Comparison of ENCODE assay signal across 31 cellular contexts in genomic region chr6:159220093-159220492, GRCh38. TPM values are rescaled to one million over a fixed set of nuclear protein-coding genes. Genes with fewer than 3 reads are reported as not detected.
"Had no signal": no experiment of that assay in that cellular context is flagged by ENCODE, and none has a peak within 500 bp of the region (broad histone marks: within the 10 kb centered on the region; RNA-seq: fewer than 3 reads in every experiment).

No MANE protein-coding gene starts in this region.

- H3K27ac ChIP-seq: body of pancreas, brain microvascular endothelial cell, breast epithelium, VCaP had no signal

- H3K27me3 ChIP-seq: body of pancreas, brain microvascular endothelial cell, breast epithelium had no signal

- H3K9me3 ChIP-seq: body of pancreas, breast epithelium had no signal

- DNase-seq: activated B cell treated with CpG ODN at 0.5 μM for 24 hours; activated CD4-positive, alpha-beta memory T cell treated with anti-CD3 and anti-CD28 coated beads for 36 hours; activated CD4-positive, alpha-beta T cell treated with anti-CD3 and anti-CD28 coated beads for 4 hours; activated CD4-positive, alpha-beta T cell treated with anti-CD3 and anti-CD28 coated beads, Interleukin-2, amount 10 ng/mL, durations not matched to agents 24 days and 14 days; activated CD4-positive, alpha-beta T cell treated with anti-CD3 and anti-CD28 coated beads, Interleukin-2, amount 50 U/mL, for 1 hour; activated CD4-positive, alpha-beta T cell treated with anti-CD3 and anti-CD28 coated beads, Interleukin-2, amount 50 U/mL, for 4 hours; activated CD4-positive, CD25-positive, alpha-beta regulatory T cell treated with anti-CD3 and anti-CD28 coated beads, Interleukin-2, amount 50 U/mL, for 72 hours; activated CD8-positive, alpha-beta memory T cell treated with anti-CD3 and anti-CD28 coated beads, Interleukin-2, amount 50 U/mL, for 4 hours; activated CD8-positive, alpha-beta T cell treated with anti-CD3 and anti-CD28 coated beads for 36 hours; activated effector memory CD4-positive, alpha-beta T cell treated with Interleukin-2 at 50 U/mL for 16 hours; activated gamma-delta T cell; activated naive CD4-positive, alpha-beta T cell treated with anti-CD3 and anti-CD28 coated beads, Interleukin-2, amount 10 ng/mL, durations not matched to agents 7 days and 5 days; activated naive CD4-positive, alpha-beta T cell treated with Interleukin-2 at 50 U/mL for 16 hours; activated naive CD8-positive, alpha-beta T cell treated with anti-CD3 and anti-CD28 coated beads, Interleukin-2, amount 10 ng/mL, durations not matched to agents 7 days and 5 days; activated naive CD8-positive, alpha-beta T cell treated with anti-CD3 and anti-CD28 coated beads, Interleukin-2, amount 50 U/mL, for 24 hours; activated T-cell treated with anti-CD3 and anti-CD28 coated beads for 4 hours; activated T-cell treated with anti-CD3 and anti-CD28 coated beads, Interleukin-2, amount 50 U/mL, for 1 hour; activated T-cell treated with anti-CD3 and anti-CD28 coated beads, Interleukin-2, amount 50 U/mL, for 4 hours; activated T-cell treated with anti-CD3 and anti-CD28 coated beads, Interleukin-2, amount 50 U/mL, for 72 hours; amniotic stem cell; aorta; body of pancreas; brain microvascular endothelial cell; central memory CD4-positive, alpha-beta T cell; T-helper 1 cell; T-helper 2 cell; T-helper 9 cell had no signal

- H3K36me3 ChIP-seq: brain microvascular endothelial cell, breast epithelium had no signal

- H3K4me3 ChIP-seq: body of pancreas, breast epithelium had no signal

- H3K4me1 ChIP-seq: body of pancreas, breast epithelium had no signal

RNA-seq across cellular contexts. Expression of gene FNDC1, which starts 50.9 kb away (rescaled TPM):
- total RNA-seq: activated B cell treated with CpG ODN at 0.5 μM for 24 hours; activated CD4-positive, alpha-beta memory T cell treated with anti-CD3 and anti-CD28 coated beads for 36 hours; activated CD4-positive, alpha-beta T cell treated with anti-CD3 and anti-CD28 coated beads, Interleukin-2, amount 10 ng/mL, durations not matched to agents 24 days and 14 days; activated CD8-positive, alpha-beta memory T cell treated with anti-CD3 and anti-CD28 coated beads for 36 hours; activated CD8-positive, alpha-beta T cell treated with anti-CD3 and anti-CD28 coated beads for 36 hours; activated naive CD8-positive, alpha-beta T cell treated with anti-CD3 and anti-CD28 coated beads, Interleukin-2, amount 10 ng/mL, durations not matched to agents 7 days and 5 days; activated T-helper 2 cell treated with anti-CD3 and anti-CD28 coated beads, Interferon-gamma antibody, Interleukin-2, Interleukin-4, amounts not matched to agents 10 μg/mL and 5 μg/mL and 100 μg/mL, durations not matched to agents 14 hours and 24 hours and 36 hours had no signal
